Comparison of ENCODE assay signal across 18 cellular contexts in genomic region chr22:44545773-44546172, GRCh38. TPM values are rescaled to one million over a fixed set of nuclear protein-coding genes. Genes with fewer than 3 reads are reported as not detected.
A peak's percentile ranks its signal among the peaks of the same experiment; 100 is the strongest.
DNase-seq lines count a peak whose midpoint lies in the region; ATAC-seq and TF ChIP-seq lines count a peak whose summit lies in the region.
"Had no signal": no experiment of that assay in that cellular context is flagged by ENCODE, and none has a peak within 500 bp of the region (broad histone marks: within the 10 kb centered on the region; RNA-seq: fewer than 3 reads in every experiment).

No MANE protein-coding gene starts in this region.

- no peak overlapping the region for H3K23ac ChIP-seq in IMR-90 (ENCODE audit: low read depth, low read length)

- peaks cover 1% of the 10 kb centered on the region for H3K9me3 Mint-ChIP-seq in endodermal cell

- no peak overlapping the region for H3K4ac ChIP-seq in IMR-90 (ENCODE audit: low read depth, low read length)

- peak overlapping the region; percentile 37 for H2AFZ ChIP-seq in IMR-90 (replicated peaks; ENCODE audit: low read length, poor library complexity)
- H2AFZ ChIP-seq: GM23248 had no signal

- no peak overlapping the region for H3K56ac ChIP-seq in IMR-90 (ENCODE audit: extremely low read depth, insufficient read depth, low read length)

- H2BK5ac ChIP-seq in IMR-90 (ENCODE audit: low read depth, low read length, poor library complexity, severe bottlenecking) = no peak overlapping the region

- H2BK15ac ChIP-seq in IMR-90 (ENCODE audit: low read depth, low read length) = no peak overlapping the region; the same call in 2 of the 3 replicates

- no peak overlapping the region for H3K27ac Mint-ChIP-seq in endodermal cell
- H3K27ac Mint-ChIP-seq: CD4-positive, alpha-beta memory T cell had no signal

- no peak overlapping the region for H3K14ac ChIP-seq in IMR-90 (replicated peaks; ENCODE audit: low read depth, low read length)

- H2AK9ac ChIP-seq in IMR-90 (replicated peaks; ENCODE audit: low read depth, low read length, poor library complexity) = no peak overlapping the region

- no peak for TF ChIP-seq RAD21 in IMR-90 (IDR thresholded peaks at IDR 0.05; ENCODE audit: low read length)

- no peaks in the 10 kb centered on the region for H3K36me3 Mint-ChIP-seq in endodermal cell (ENCODE audit: low read depth)
- H3K36me3 Mint-ChIP-seq: CD4-positive, alpha-beta memory T cell had no signal

- no TSS peak for BruUV-seq in IMR-90 (replicated peaks; lab: Mats Ljungman, UMichigan)

- no peak overlapping the region for H4K91ac ChIP-seq in IMR-90 (ENCODE audit: insufficient read depth, low read depth, low read length)

- no peaks in the 10 kb centered on the region for H3K4me1 Mint-ChIP-seq in endodermal cell

- no peak for TF ChIP-seq CTCF in IMR-90 (conservative IDR thresholded peaks at IDR 0.05; ENCODE audit: low read depth, low read length)
- no peak for TF ChIP-seq CTCF in endodermal cell (conservative IDR thresholded peaks at IDR 0.05)
- no peak for TF ChIP-seq CTCF in upper lobe of right lung (IDR thresholded peaks at IDR 0.05)

- H3K18ac ChIP-seq in IMR-90 (ENCODE audit: low read depth, low read length) = no peak overlapping the region

- CTCF ChIA-PET in IMR-90 (lab: Yijun Ruan, JAX) = interaction anchor here (1.3 kb wide), 1 partner anchor 27 kb away, joined by 4 read pairs; no protein-coding TSS in a partner anchor

- H3K27me3 Mint-ChIP-seq in endodermal cell (ENCODE audit: insufficient read depth) = peaks cover 1% of the 10 kb centered on the region

- dilution Hi-C loops in IMR-90 (cut with HindIII; ENCODE audit: low sequenced_read_pairs, unreplicated experiment) = no loop called here

- no peak for TF ChIP-seq POLR2A in IMR-90 (IDR thresholded peaks at IDR 0.05; ENCODE audit: low read depth, low read length)

- peaks cover 3% of the 10 kb centered on the region; the same call in 1 of the 2 replicates for H3K9me1 ChIP-seq in IMR-90 (ENCODE audit: insufficient read depth, low read length)

- DNase-seq in ELF-1 (ENCODE audit: low read depth, low spot score) = peak; percentile 37
- no peak for DNase-seq in IMR-90
- DNase-seq in endodermal cell = peak; percentile 41
- peak; percentile 34 for DNase-seq in upper lobe of right lung
- no peak for DNase-seq in G401 (ENCODE audit: low spot score)
- no peak for DNase-seq in superior temporal gyrus (ENCODE audit: extremely low spot score)
- DNase-seq: BE2C; CD4-positive, alpha-beta memory T cell; COR-L47; DMS153; DMS79 treated with DMSO at 0.1 percent for 48 hours; EL; GF-D8; GM23248; H7 had no signal

- intact Hi-C loops in IMR-90 (cut with micrococcal nuclease) = no loop called here
- intact Hi-C loops in upper lobe of right lung (cut with DNase I) = no loop called here

- peaks cover under 1% of the 10 kb centered on the region; the same call in 1 of the 2 replicates for H4K20me1 ChIP-seq in IMR-90 (ENCODE audit: insufficient read depth, low read length)

- in situ Hi-C loops in IMR-90 (cut with MboI; ENCODE audit: low sequenced_read_pairs) = no loop called here
- in situ Hi-C loops in G401 (cut with HindIII; ENCODE audit: low sequenced_read_pairs) = no loop called here

- no peaks in the 10 kb centered on the region for H3K36me3 ChIP-seq in IMR-90 (ENCODE audit: control insufficient read depth, insufficient read depth, low read length)
- H3K36me3 ChIP-seq in endodermal cell (ENCODE audit: control insufficient read depth, insufficient read depth, low read length) = no peaks in the 10 kb centered on the region
- H3K36me3 ChIP-seq in upper lobe of right lung = no peaks in the 10 kb centered on the region
- H3K36me3 ChIP-seq: BE2C had no signal

- H2BK20ac ChIP-seq in IMR-90 (ENCODE audit: low read depth, low read length) = peak overlapping the region; percentile 28; the same call in 1 of the 2 replicates

- no peak overlapping the region for H2BK120ac ChIP-seq in IMR-90 (ENCODE audit: low read depth, low read length)

- H3K4me3 Mint-ChIP-seq in endodermal cell = no peak overlapping the region
- H3K4me3 Mint-ChIP-seq: CD4-positive, alpha-beta memory T cell had no signal

- no peak overlapping the region for H4K8ac ChIP-seq in IMR-90 (ENCODE audit: low read depth in 2 of 2, low read length in 2 of 2)

- H3K4me2 ChIP-seq in IMR-90 (ENCODE audit: low read depth, low read length) = no peak overlapping the region
- H3K4me2 ChIP-seq: A549 had no signal

- H3K79me1 ChIP-seq in IMR-90 (ENCODE audit: low read depth in 1 of 2, low read length in 2 of 2) = no peaks in the 10 kb centered on the region

- WGBS in IMR-90 (ENCODE audit: extremely low coverage in 2 of 2, insufficient read length in 1 of 2), 2 experiments = 90% methylated on average over 7 of the region's 8 CpGs; no CpG with 5 or more reads in 1 of the 2 experiments
- 87 to 90% methylated on average over 4 to 8 of the region's 8 CpGs for WGBS in endodermal cell (ENCODE audit: insufficient coverage in 1 of 2, insufficient read length in 1 of 2), 2 experiments

- H3K4me3 ChIP-seq in IMR-90 (ENCODE audit: insufficient read depth, low read depth, low read length) (no peak overlapping the region), endodermal cell (ENCODE audit: low read length) (no peak overlapping the region), upper lobe of right lung (no peak overlapping the region)
- H3K4me3 ChIP-seq: A549, GM23248 had no signal

- H4K5ac ChIP-seq in IMR-90 (ENCODE audit: low read depth, low read length) = no peak overlapping the region

- ATAC-seq in IMR-90 (ENCODE audit: low read depth) = no peak
- ATAC-seq in upper lobe of right lung = no peak
- ATAC-seq: A549 had no signal

- H3K4me1 ChIP-seq in IMR-90 (ENCODE audit: control insufficient read depth, insufficient read depth, low read length) = peaks cover 12% of the 10 kb centered on the region; the same call in 1 of the 2 replicates
- H3K4me1 ChIP-seq in endodermal cell (ENCODE audit: control insufficient read depth, insufficient read depth, low read length) = peaks cover 3% of the 10 kb centered on the region
- H3K4me1 ChIP-seq in upper lobe of right lung = no peaks in the 10 kb centered on the region
- H3K4me1 ChIP-seq: BE2C had no signal

- H3K9me3 ChIP-seq in IMR-90 (ENCODE audit: control insufficient read depth, insufficient read depth, low read length) = no peaks in the 10 kb centered on the region
- H3K9me3 ChIP-seq in endodermal cell (ENCODE audit: control insufficient read depth, low read length) = no peaks in the 10 kb centered on the region
- H3K9me3 ChIP-seq in upper lobe of right lung = no peaks in the 10 kb centered on the region
- H3K9me3 ChIP-seq: A549, BE2C had no signal

- H2AK5ac ChIP-seq in IMR-90 (ENCODE audit: low read depth, low read length) = peak overlapping the region; percentile 50

- H3K9ac ChIP-seq in IMR-90 (ENCODE audit: low read depth, low read length) (no peak overlapping the region), endodermal cell (ENCODE audit: extremely low read depth, low read length, poor library complexity, severe bottlenecking) (no peak overlapping the region)
- H3K9ac ChIP-seq: GM23248 had no signal

- H3K27ac ChIP-seq in IMR-90 (ENCODE audit: insufficient read depth, low read length) (no peak overlapping the region), endodermal cell (ENCODE audit: low read depth, low read length) (no peak overlapping the region), upper lobe of right lung (no peak overlapping the region)
- H3K27ac ChIP-seq: A549, C4-2B, GM23248, HL-60 had no signal

- POLR2A ChIA-PET in IMR-90 (lab: Charles Lee; ENCODE audit: unreplicated experiment) = no interaction called here

- no peaks in the 10 kb centered on the region for H3K27me3 ChIP-seq in IMR-90 (ENCODE audit: control insufficient read depth, insufficient read depth, low read length)
- H3K27me3 ChIP-seq in endodermal cell (ENCODE audit: control insufficient read depth, insufficient read depth, low read length, poor library complexity, severe bottlenecking) = no peaks in the 10 kb centered on the region
- H3K27me3 ChIP-seq in upper lobe of right lung = peaks cover 12% of the 10 kb centered on the region

TF ChIP-seq in IMR-90, 13 proteins besides CTCF, POLR2A, EP300 and RAD21 (continues in another document):
- TF ChIP-seq SMC3 (IDR thresholded peaks at IDR 0.05; ENCODE audit: low read depth, low read length) = no peak
- TF ChIP-seq USF2 (IDR thresholded peaks at IDR 0.05; ENCODE audit: low read depth, low read length) = no peak
- no peak for TF ChIP-seq CHD1 (IDR thresholded peaks at IDR 0.05; ENCODE audit: low read depth, low read length)
- TF ChIP-seq BHLHE40 (IDR thresholded peaks at IDR 0.05; ENCODE audit: low read depth, low read length) = no peak
- TF ChIP-seq FOS (IDR thresholded peaks at IDR 0.05; ENCODE audit: low read depth, low read length) = no peak
- no peak for TF ChIP-seq MAFK (IDR thresholded peaks at IDR 0.05; ENCODE audit: low read depth, low read length)
- TF ChIP-seq MXI1 (IDR thresholded peaks at IDR 0.05; ENCODE audit: borderline replicate concordance, low read depth, low read length) = no peak
- no peak for TF ChIP-seq ELK1 (IDR thresholded peaks at IDR 0.05; ENCODE audit: borderline replicate concordance, low read depth, low read length)
- no peak for TF ChIP-seq NFE2L2 (IDR thresholded peaks at IDR 0.05; ENCODE audit: low read depth, low read length)
- no peak for TF ChIP-seq CEBPB (IDR thresholded peaks at IDR 0.05; ENCODE audit: low read depth, low read length)

RNA-seq across cellular contexts. Expression of gene RTL6, which starts 47.7 kb away (rescaled TPM):
- 16.1 TPM in 2 replicates for total RNA-seq in IMR-90 (2012; rRNA removed)
- 17.2 and 19.2 TPM in 2 replicates for polyA plus RNA-seq in IMR-90 (2012; rRNA removed)
- polyA plus RNA-seq in IMR-90 (2012; cell fraction: cytosol; rRNA removed) = 13.9 and 18.0 TPM in 2 replicates
- 10.7 and 13.6 TPM in 2 replicates for polyA plus RNA-seq in IMR-90 (2012; cell fraction: nucleus; rRNA removed; ENCODE audit: low replicate concordance)
- 10 to 100 TPM; 19.7 to 20.7 TPM for total RNA-seq in endodermal cell
- 26.0 TPM for polyA plus RNA-seq in endodermal cell (2013, experiment 1 of 2)
- polyA plus RNA-seq in endodermal cell (2013, experiment 2 of 2) = 24.8 TPM
- 18.4 TPM for total RNA-seq in upper lobe of right lung
- total RNA-seq in G401 (2014; rRNA removed; shearing (Covaris generic)) = 11.4 and 12.3 TPM in 2 replicates

Comparison
In these comparisons a context has a peak if more than half of its experiments do, and no peak if none do; other contexts are left out.
1. DNase-seq: peak in ELF-1 (single experiment), endodermal cell (single experiment) and upper lobe of right lung (single experiment); none in IMR-90 (single experiment), G401 (single experiment) and superior temporal gyrus (single experiment).